Comparison of ENCODE assay signal across 8 cellular contexts in genomic region chr16:86509759-86510464, GRCh38. TPM values are rescaled to one million over a fixed set of nuclear protein-coding genes. Genes with fewer than 3 reads are reported as not detected.
DNase-seq lines count a peak whose midpoint lies in the region; ATAC-seq and TF ChIP-seq lines count a peak whose summit lies in the region.

No MANE protein-coding gene starts in this region.

- H3K4me1 Mint-ChIP-seq in T-helper 2 cell treated with Interferon-gamma antibody and Interleukin-4, amounts not matched to agents 5 μg/mL and 100 μg/mL, for 36 hours (ENCODE audit: low read depth): peaks cover 20% of the 10 kb centered on the region

- no peak overlapping the region for H3K4me2 ChIP-seq in OCI-LY1 (ENCODE audit: low read length)

- intact Hi-C loops in ovary (cut with DNase I): loop anchor here in 2 of 4 donors (5.0 to 10.0 kb wide), 2 partner anchors 168 to 685 kb away; no protein-coding TSS in a partner anchor

- H3K4me3 ChIP-seq in OCI-LY1 (ENCODE audit: low read depth, low read length, poor library complexity, severe bottlenecking) (peak overlapping the region; percentile 10), fibroblast of pulmonary artery (replicated peaks; ENCODE audit: low read depth, low read length) (peak overlapping the region; percentile 55), ovary (peak overlapping the region; percentile 59)

- no peak overlapping the region for H3K4me3 Mint-ChIP-seq in T-helper 2 cell treated with Interferon-gamma antibody and Interleukin-4, amounts not matched to agents 5 μg/mL and 100 μg/mL, for 36 hours

- H3K4me1 ChIP-seq in OCI-LY1 (ENCODE audit: insufficient read depth, low read length, severe bottlenecking) (no peaks in the 10 kb centered on the region), ovary (ENCODE audit: insufficient read depth) (peaks cover 12% of the 10 kb centered on the region)

- H3K9me3 ChIP-seq in OCI-LY1 (ENCODE audit: low read length) (no peaks in the 10 kb centered on the region), ovary (no peaks in the 10 kb centered on the region)

- no peak overlapping the region for H3K9ac ChIP-seq in OCI-LY1 (ENCODE audit: low read length)

- no peaks in the 10 kb centered on the region for H4K20me1 ChIP-seq in OCI-LY1 (ENCODE audit: insufficient read depth, low read length)

- no peak overlapping the region for H2AFZ ChIP-seq in OCI-LY1 (ENCODE audit: low read length)

- TF ChIP-seq CTCF in OCI-LY1 (IDR thresholded peaks at IDR 0.05; ENCODE audit: low read length): no peak
- no peak for TF ChIP-seq CTCF in fibroblast of pulmonary artery (IDR thresholded peaks at IDR 0.05; ENCODE audit: low read length, missing control alignments)
- TF ChIP-seq CTCF in ovary (IDR thresholded peaks at IDR 0.05): no peak

- no peaks in the 10 kb centered on the region for H3K36me3 ChIP-seq in OCI-LY1 (ENCODE audit: insufficient read depth, low read length)
- no peaks in the 10 kb centered on the region for H3K36me3 ChIP-seq in ovary

- no peaks in the 10 kb centered on the region for H3K79me2 ChIP-seq in OCI-LY1 (ENCODE audit: insufficient read depth, low read length)

- peaks cover 69% of the 10 kb centered on the region for H3K27me3 Mint-ChIP-seq in T-helper 2 cell treated with Interferon-gamma antibody and Interleukin-4, amounts not matched to agents 5 μg/mL and 100 μg/mL, for 36 hours (ENCODE audit: low read depth)

- H3K36me3 Mint-ChIP-seq in T-helper 2 cell treated with Interferon-gamma antibody and Interleukin-4, amounts not matched to agents 5 μg/mL and 100 μg/mL, for 36 hours (ENCODE audit: low read depth): peaks cover 3% of the 10 kb centered on the region

- H3K27me3 ChIP-seq in OCI-LY1 (ENCODE audit: insufficient read depth, low read length) (no peaks in the 10 kb centered on the region), ovary (peaks cover 16% of the 10 kb centered on the region)

- H3K9me2 ChIP-seq in OCI-LY1 (ENCODE audit: low read depth, low read length): no peaks in the 10 kb centered on the region

- no peaks in the 10 kb centered on the region for H3K9me3 Mint-ChIP-seq in T-helper 2 cell treated with Interferon-gamma antibody and Interleukin-4, amounts not matched to agents 5 μg/mL and 100 μg/mL, for 36 hours

- ATAC-seq in GM18858 (IDR thresholded peaks at IDR 0.05; ENCODE audit: unreplicated experiment): no peak

- no peak for TF ChIP-seq EP300 in ovary (IDR thresholded peaks at IDR 0.05)

- no peaks in the 10 kb centered on the region for H3F3A ChIP-seq in OCI-LY1 (ENCODE audit: insufficient read depth, low read length)

- WGBS in ovary, 3 donors: 0 to 1% (median 1%) methylated on average over 34 to 83 of the region's 84 CpGs

- DNase-seq in EH (ENCODE audit: low read depth): peak; percentile 92
- DNase-seq in fibroblast of pulmonary artery (ENCODE audit: low read depth): peak; percentile 66
- peak; percentile 17 to 52 (median 46) for DNase-seq in ovary
- DNase-seq in NK-92 treated with Interleukin-12 subunit alpha and Interleukin-12 subunit beta, amount 100 ng/mL, for 24 hours (lab: John Stamatoyannopoulos, UW): no peak
- DNase-seq in T-helper 2 cell treated with Interferon-gamma antibody and Interleukin-4, amounts not matched to agents 5 μg/mL and 100 μg/mL, for 36 hours (ENCODE audit: low spot score): no peak
- DNase-seq in stimulated activated CD4-positive, alpha-beta T cell treated with anti-CD3 and anti-CD28 coated beads, Interleukin-12 subunit alpha, Interleukin-12 subunit beta, amount 100 ng/mL, for 4 hours: no peak

- H3K27ac ChIP-seq in OCI-LY1 (ENCODE audit: low read depth, low read length, poor library complexity, severe bottlenecking) (no peak overlapping the region), ovary (peak overlapping the region; percentile 7 to 31)

- no peak for TF ChIP-seq POLR2A in ovary (IDR thresholded peaks at IDR 0.05)

- H3K27ac Mint-ChIP-seq in T-helper 2 cell treated with Interferon-gamma antibody and Interleukin-4, amounts not matched to agents 5 μg/mL and 100 μg/mL, for 36 hours: no peak overlapping the region

RNA-seq across cellular contexts. Expression of gene FOXF1, which starts 0.4 kb away (rescaled TPM):
- 1 to 10 TPM in 2 of 7 donors, under 1 TPM in 5; 0.22 to 1.5 (median 0.45) TPM for total RNA-seq in ovary
- polyA plus RNA-seq in ovary: under 1 TPM; 0.23 to 0.70 TPM

RNA-seq across cellular contexts. Expression of gene MTHFSD, which starts 45.1 kb away (rescaled TPM):
- 10 to 100 TPM; 12.4 to 24.9 (median 22.5) TPM for total RNA-seq in ovary
- 10 to 100 TPM; 11.0 to 16.5 TPM for polyA plus RNA-seq in ovary

RNA-seq across cellular contexts. Expression of gene FOXC2, which starts 56.7 kb away (rescaled TPM):
- total RNA-seq in ovary: 1 to 10 TPM in 1 of 7 donors, under 1 TPM in 6; 0.10 to 1.3 (median 0.35) TPM
- polyA plus RNA-seq in ovary: 1 to 10 TPM in 1 of 2 donors, under 1 TPM in 1; 0.47 to 2.5 TPM

Comparison
In these comparisons a context has a peak if more than half of its experiments do, and no peak if none do; other contexts are left out.
1. DNase-seq: peak in EH (single experiment), fibroblast of pulmonary artery (single experiment) and ovary (5 of 5); none in NK-92 treated with Interleukin-12 subunit alpha and Interleukin-12 subunit beta, amount 100 ng/mL, for 24 hours (single experiment), T-helper 2 cell treated with Interferon-gamma antibody and Interleukin-4, amounts not matched to agents 5 μg/mL and 100 μg/mL, for 36 hours (single experiment) and stimulated activated CD4-positive, alpha-beta T cell treated with anti-CD3 and anti-CD28 coated beads, Interleukin-12 subunit alpha, Interleukin-12 subunit beta, amount 100 ng/mL, for 4 hours (single experiment).
2. Peak in every context shown above with its lines, with median percentiles within 50 percentile points of each other: H3K4me3 ChIP-seq.